ENCODE assay signal across 22 cellular contexts in genomic region chr17:69945698-69946185, GRCh38.
DNase-seq lines count a peak whose midpoint lies in the region; ATAC-seq, FAIRE-seq and TF ChIP-seq lines count a peak whose summit lies in the region.
"Had no signal": no experiment of that assay in that cellular context is flagged by ENCODE, and none has a peak within 500 bp of the region (broad histone marks: within the 10 kb centered on the region; RNA-seq: fewer than 3 reads in every experiment).

No MANE protein-coding gene starts in this region.

- no peak overlapping the region for H4K8ac ChIP-seq in trophoblast cell (ENCODE audit: low read depth, low read length)

- H3K36me3 Mint-ChIP-seq in activated naive CD8-positive, alpha-beta T cell treated with anti-CD3 and anti-CD28 coated beads for 36 hours = no peaks in the 10 kb centered on the region
- no peaks in the 10 kb centered on the region for H3K36me3 Mint-ChIP-seq in WTC11
- H3K36me3 Mint-ChIP-seq: CD4-positive, alpha-beta memory T cell; naive B cell had no signal

- TF ChIP-seq CTCF in thyroid gland (IDR thresholded peaks at IDR 0.05) (no peak), WTC11 (IDR thresholded peaks at IDR 0.05) (no peak)

- H3K4me3 ChIP-seq in trophoblast cell (ENCODE audit: low read depth, low read length) (no peak overlapping the region), thyroid gland (replicated peaks in 1 of 3) (no peak overlapping the region)
- H3K4me3 ChIP-seq: Peyer's patch, SK-N-MC had no signal

- no peak overlapping the region for H2BK12ac ChIP-seq in trophoblast cell (ENCODE audit: low read length)

- H4K91ac ChIP-seq in trophoblast cell (ENCODE audit: low read depth, low read length) = no peak overlapping the region

- no peak overlapping the region for H3K27ac Mint-ChIP-seq in activated naive CD8-positive, alpha-beta T cell treated with anti-CD3 and anti-CD28 coated beads for 36 hours
- H3K27ac Mint-ChIP-seq in WTC11 = no peak overlapping the region
- H3K27ac Mint-ChIP-seq: activated B cell treated with CpG ODN at 0.5 μM for 24 hours; CD4-positive, alpha-beta memory T cell had no signal

- no peaks in the 10 kb centered on the region for H3K27me3 Mint-ChIP-seq in activated naive CD8-positive, alpha-beta T cell treated with anti-CD3 and anti-CD28 coated beads for 36 hours
- H3K27me3 Mint-ChIP-seq in WTC11 (ENCODE audit: low read depth) = no peaks in the 10 kb centered on the region
- H3K27me3 Mint-ChIP-seq: activated B cell treated with CpG ODN at 0.5 μM for 24 hours; CD4-positive, alpha-beta memory T cell; naive B cell had no signal

- H2BK5ac ChIP-seq in trophoblast cell (ENCODE audit: low read depth, low read length, poor library complexity) = no peak overlapping the region

- no peak overlapping the region for H2AFZ ChIP-seq in trophoblast cell (ENCODE audit: insufficient read depth, low read length, poor library complexity)
- H2AFZ ChIP-seq: parathyroid adenoma had no signal

- no peak overlapping the region for H3K14ac ChIP-seq in trophoblast cell (ENCODE audit: low read length)

- intact Hi-C loops in thyroid gland (cut with DNase I) = no loop called here

- H2AK5ac ChIP-seq in trophoblast cell (ENCODE audit: low read length) = no peak overlapping the region

- peak; percentile 17 for DNase-seq in AG08395 (ENCODE audit: low spot score)
- no peak for DNase-seq in H54 (ENCODE audit: insufficient read length, low spot score)
- peak; percentile 38 for DNase-seq in fibroblast of peridontal ligament (ENCODE audit: extremely low read depth)
- DNase-seq in trophoblast cell = peak; percentile 16 to 84
- DNase-seq in thyroid gland = no peak
- no peak for DNase-seq in activated naive CD8-positive, alpha-beta T cell treated with anti-CD3 and anti-CD28 coated beads for 36 hours
- no peak for DNase-seq in WTC11 (ENCODE audit: low spot score)
- DNase-seq: activated B cell treated with CpG ODN at 0.5 μM for 24 hours; activated naive CD4-positive, alpha-beta T cell treated with anti-CD3 and anti-CD28 coated beads, Interleukin-2, amount 50 U/mL, for 16 hours; activated T-cell treated with anti-CD3 and anti-CD28 coated beads, Interleukin-2, amount 50 U/mL, for 48 hours; CD4-positive, alpha-beta memory T cell; MV-4-11; naive B cell; NCI-H187 treated with DMSO at 0.1 percent for 48 hours; Peyer's patch; stimulated activated CD4-positive, alpha-beta T cell treated with anti-CD3 and anti-CD28 coated beads, Interleukin-4, amount 100 ng/mL, for 4 hours had no signal

- no peak overlapping the region for H2BK120ac ChIP-seq in trophoblast cell (ENCODE audit: insufficient read depth, low read length, poor library complexity)

- H3K79me1 ChIP-seq in trophoblast cell (ENCODE audit: low read length) = no peaks in the 10 kb centered on the region

- no peak overlapping the region for H4K12ac ChIP-seq in trophoblast cell (ENCODE audit: low read depth, low read length)

- H3K4ac ChIP-seq in trophoblast cell (ENCODE audit: low read depth, low read length) = no peak overlapping the region

- peak; percentile 52 for FAIRE-seq in H54 (lab: Jason Lieb, UNC)
- FAIRE-seq: colon, endometrium, frontal cortex had no signal

- H3K23ac ChIP-seq in trophoblast cell (ENCODE audit: low read length) = no peak overlapping the region

- H3K4me3 Mint-ChIP-seq in activated naive CD8-positive, alpha-beta T cell treated with anti-CD3 and anti-CD28 coated beads for 36 hours = no peak overlapping the region
- H3K4me3 Mint-ChIP-seq in WTC11 = no peak overlapping the region
- H3K4me3 Mint-ChIP-seq: activated B cell treated with CpG ODN at 0.5 μM for 24 hours; CD4-positive, alpha-beta memory T cell; naive B cell had no signal

- H3K9ac ChIP-seq in trophoblast cell (ENCODE audit: low read length) = no peak overlapping the region
- H3K9ac ChIP-seq: parathyroid adenoma had no signal

- TF ChIP-seq POLR2A in H54 (IDR thresholded peaks at IDR 0.05; ENCODE audit: low read depth, low read length) (no peak), thyroid gland (IDR thresholded peaks at IDR 0.05) (no peak)

- POLR2A ChIA-PET in WTC11 (lab: Charles Lee) = no interaction called here

- no CpG with 5 or more reads among the region's 3 CpGs for WGBS in trophoblast cell (ENCODE audit: extremely low coverage, insufficient coverage, insufficient read length)
- 72 to 77% methylated on average over 3 of the region's 3 CpGs for WGBS in thyroid gland, 2 donors

- H3K4me2 ChIP-seq in trophoblast cell (ENCODE audit: low read length) = no peak overlapping the region

- no peak overlapping the region for H3K27ac ChIP-seq in trophoblast cell (ENCODE audit: low read depth, low read length)
- peak overlapping the region in 1 of 3 donors; percentile 27 for H3K27ac ChIP-seq in thyroid gland
- H3K27ac ChIP-seq: parathyroid adenoma, Peyer's patch, SK-N-MC had no signal

- H3K36me3 ChIP-seq in trophoblast cell (ENCODE audit: control insufficient read depth in 1 of 2, insufficient read depth in 2 of 2, low read length in 2 of 2) (no peaks in the 10 kb centered on the region), thyroid gland (no peaks in the 10 kb centered on the region)
- H3K36me3 ChIP-seq: Peyer's patch had no signal

- no peaks in the 10 kb centered on the region for H3K27me3 ChIP-seq in trophoblast cell (ENCODE audit: insufficient read depth, low read length)
- no peaks in the 10 kb centered on the region for H3K27me3 ChIP-seq in thyroid gland
- H3K27me3 ChIP-seq: Peyer's patch had no signal

- H3K18ac ChIP-seq in trophoblast cell (ENCODE audit: low read length) = no peak overlapping the region

- ATAC-seq in GM21381 (IDR thresholded peaks at IDR 0.05; ENCODE audit: unreplicated experiment) = no peak
- ATAC-seq in WTC11 = no peak

- H3K4me1 Mint-ChIP-seq in activated naive CD8-positive, alpha-beta T cell treated with anti-CD3 and anti-CD28 coated beads for 36 hours = no peaks in the 10 kb centered on the region
- H3K4me1 Mint-ChIP-seq in WTC11 = no peaks in the 10 kb centered on the region
- H3K4me1 Mint-ChIP-seq: activated B cell treated with CpG ODN at 0.5 μM for 24 hours; CD4-positive, alpha-beta memory T cell had no signal

- H3K9me3 ChIP-seq in trophoblast cell (ENCODE audit: insufficient read depth, low read depth, low read length) (no peaks in the 10 kb centered on the region), thyroid gland (no peaks in the 10 kb centered on the region)
- H3K9me3 ChIP-seq: Peyer's patch had no signal

- no peaks in the 10 kb centered on the region for H3K9me3 Mint-ChIP-seq in activated naive CD8-positive, alpha-beta T cell treated with anti-CD3 and anti-CD28 coated beads for 36 hours
- no peaks in the 10 kb centered on the region for H3K9me3 Mint-ChIP-seq in WTC11
- H3K9me3 Mint-ChIP-seq: activated B cell treated with CpG ODN at 0.5 μM for 24 hours, naive B cell had no signal

- CTCF ChIA-PET in WTC11 (lab: Charles Lee) = no interaction called here

- H3K79me2 ChIP-seq in trophoblast cell (ENCODE audit: control insufficient read depth, insufficient read depth, low read length, poor library complexity) = no peaks in the 10 kb centered on the region
- H3K79me2 ChIP-seq: parathyroid adenoma had no signal

- H3K4me1 ChIP-seq in trophoblast cell (ENCODE audit: control insufficient read depth in 1 of 2, insufficient read depth in 2 of 2, low read length in 2 of 2) (no peaks in the 10 kb centered on the region), thyroid gland (peaks cover 0 to 14% of the 10 kb centered on the region in 2 donors)
- H3K4me1 ChIP-seq: parathyroid adenoma, Peyer's patch had no signal

TF ChIP-seq in WTC11, 78 proteins besides CTCF, POLR2A, EP300 and RAD21:
- TF ChIP-seq SMAD4 (CRISPR knock-in tag; IDR thresholded peaks at IDR 0.05) = no peak
- no peak for TF ChIP-seq NR1H2 (CRISPR knock-in tag; IDR thresholded peaks at IDR 0.05)
- no peak for TF ChIP-seq OVOL2 (CRISPR knock-in tag; IDR thresholded peaks at IDR 0.05; ENCODE audit: borderline replicate concordance)
- TF ChIP-seq MXD4 (CRISPR knock-in tag; IDR thresholded peaks at IDR 0.05; ENCODE audit: borderline replicate concordance) = no peak
- no peak for TF ChIP-seq PREB (CRISPR knock-in tag; IDR thresholded peaks at IDR 0.05; ENCODE audit: borderline replicate concordance)
- no peak for TF ChIP-seq CBFB (CRISPR knock-in tag; IDR thresholded peaks at IDR 0.05; ENCODE audit: low read depth)
- no peak for TF ChIP-seq TEAD1 (CRISPR knock-in tag; IDR thresholded peaks at IDR 0.05)
- TF ChIP-seq SP1 (CRISPR knock-in tag; conservative IDR thresholded peaks at IDR 0.05) = no peak

Comparison
In these comparisons a context has a peak if more than half of its experiments do, and no peak if none do; other contexts are left out.
1. DNase-seq: peak in AG08395 (single experiment), fibroblast of peridontal ligament (single experiment) and trophoblast cell (2 of 2); none in H54 (single experiment), thyroid gland (0 of 2), activated naive CD8-positive, alpha-beta T cell treated with anti-CD3 and anti-CD28 coated beads for 36 hours (single experiment) and WTC11 (single experiment).